In the genomic region with DNA sequence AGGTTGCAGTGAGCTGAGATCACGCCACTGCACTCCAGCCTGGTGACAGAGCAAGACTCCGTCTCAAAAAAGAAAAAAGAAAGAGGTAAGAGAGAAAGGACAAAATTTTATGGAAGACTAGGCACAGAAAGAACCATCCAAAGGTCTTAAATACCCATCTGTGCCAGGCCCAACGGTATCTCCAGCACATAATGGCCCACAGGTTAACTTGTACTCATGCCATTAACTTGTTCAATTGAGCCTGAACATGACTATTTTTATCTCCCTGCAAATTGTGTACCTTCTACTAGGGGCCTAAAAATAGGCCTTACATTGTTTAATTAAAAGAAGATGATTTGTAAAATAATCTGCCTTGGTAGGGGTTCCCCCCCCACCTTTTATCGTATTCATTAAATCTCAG, we compare ENCODE assay signal across 17 cellular contexts.
A peak's percentile ranks its signal among the peaks of the same experiment; 100 is the strongest.
DNase-seq lines count a peak whose midpoint lies in the region; ATAC-seq and TF ChIP-seq lines count a peak whose summit lies in the region.
"Had no signal": no experiment of that assay in that cellular context is flagged by ENCODE, and none has a peak within 500 bp of the region (broad histone marks: within the 10 kb centered on the region; RNA-seq: fewer than 3 reads in every experiment).

No MANE protein-coding gene starts in this region.

- H3K27ac ChIP-seq in left ventricle myocardium inferior (replicated peaks) = peak overlapping the region; percentile 9
- no peak overlapping the region for H3K27ac ChIP-seq in HEK293 (ENCODE audit: extremely low read depth, low read depth, low read length)
- H3K27ac ChIP-seq: A549, C4-2B, GM23248 had no signal

- no peak for ATAC-seq in activated CD4-positive, alpha-beta T cell treated with anti-CD3 and anti-CD28 coated beads for 36 hours
- no peak for ATAC-seq in Right ventricle myocardium inferior
- ATAC-seq in stimulated activated naive CD8-positive, alpha-beta T cell treated with anti-CD3 and anti-CD28 coated beads, Interleukin-15, amount 100 ng/mL, for 72 hours = no peak
- ATAC-seq: A549, K562 had no signal

- H3K4me1 Mint-ChIP-seq in activated CD4-positive, alpha-beta T cell treated with anti-CD3 and anti-CD28 coated beads for 36 hours = peaks cover 12% of the 10 kb centered on the region
- peaks cover 7% of the 10 kb centered on the region for H3K4me1 Mint-ChIP-seq in stimulated activated naive CD8-positive, alpha-beta T cell treated with anti-CD3 and anti-CD28 coated beads, Interleukin-15, amount 100 ng/mL, for 72 hours
- H3K4me1 Mint-ChIP-seq in Calu3 (ENCODE audit: low read depth, unreplicated experiment) = no peaks in the 10 kb centered on the region

- CTCF ChIA-PET in activated CD4-positive, alpha-beta T cell treated with anti-CD3 and anti-CD28 coated beads for 36 hours (lab: Charles Lee) = interaction anchor here (1.7 kb wide), 1 partner anchor 13 kb away, joined by 6 read pairs; no protein-coding TSS in a partner anchor
- CTCF ChIA-PET in HEK293 (lab: Yijun Ruan, JAX) (no interaction called here), Calu3 (lab: Charles Lee) (no interaction called here)

- peak overlapping the region; percentile 20 for H3K27ac Mint-ChIP-seq in activated CD4-positive, alpha-beta T cell treated with anti-CD3 and anti-CD28 coated beads for 36 hours
- peak overlapping the region; percentile 90 to 92 for H3K27ac Mint-ChIP-seq in stimulated activated naive CD8-positive, alpha-beta T cell treated with anti-CD3 and anti-CD28 coated beads, Interleukin-15, amount 100 ng/mL, for 72 hours
- H3K27ac Mint-ChIP-seq in Calu3 (ENCODE audit: unreplicated experiment) = no peak overlapping the region

- BruUV-seq in Calu3 (replicated peaks; lab: Mats Ljungman, UMichigan) = no TSS peak

- H3K4me1 ChIP-seq in left ventricle myocardium inferior = peaks cover 21% of the 10 kb centered on the region
- H3K4me1 ChIP-seq in HEK293 (ENCODE audit: control insufficient read depth, insufficient read depth, low read length) = no peaks in the 10 kb centered on the region
- H3K4me1 ChIP-seq: A549 had no signal

- no peaks in the 10 kb centered on the region for H3K9me3 Mint-ChIP-seq in activated CD4-positive, alpha-beta T cell treated with anti-CD3 and anti-CD28 coated beads for 36 hours (ENCODE audit: low read depth)
- no peaks in the 10 kb centered on the region for H3K9me3 Mint-ChIP-seq in stimulated activated naive CD8-positive, alpha-beta T cell treated with anti-CD3 and anti-CD28 coated beads, Interleukin-15, amount 100 ng/mL, for 72 hours
- no peaks in the 10 kb centered on the region for H3K9me3 Mint-ChIP-seq in Calu3 (ENCODE audit: low read depth, unreplicated experiment)

- no peaks in the 10 kb centered on the region for H3K9me3 ChIP-seq in left ventricle myocardium inferior (replicated peaks)
- no peaks in the 10 kb centered on the region for H3K9me3 ChIP-seq in HEK293 (ENCODE audit: control insufficient read depth, insufficient read depth, low read depth, low read length)
- H3K9me3 ChIP-seq: A549, Caco-2 had no signal

- intact Hi-C loops in activated CD4-positive, alpha-beta T cell treated with anti-CD3 and anti-CD28 coated beads for 36 hours (cut with DNase I, micrococcal nuclease) = no loop called here
- intact Hi-C loops in left ventricle myocardium inferior (cut with micrococcal nuclease) = no loop called here
- intact Hi-C loops in Right ventricle myocardium inferior (cut with DNase I) = no loop called here
- intact Hi-C loops in Calu3 (cut with micrococcal nuclease; ENCODE audit: unreplicated experiment) = no loop called here

- H3K27me3 ChIP-seq in left ventricle myocardium inferior (ENCODE audit: low read depth) = no peaks in the 10 kb centered on the region

- peaks cover 10% of the 10 kb centered on the region for H3K36me3 Mint-ChIP-seq in activated CD4-positive, alpha-beta T cell treated with anti-CD3 and anti-CD28 coated beads for 36 hours (ENCODE audit: low read depth)
- H3K36me3 Mint-ChIP-seq in Calu3 (ENCODE audit: insufficient read depth, unreplicated experiment) = peaks cover 5% of the 10 kb centered on the region

- no peaks in the 10 kb centered on the region for H3K27me3 Mint-ChIP-seq in activated CD4-positive, alpha-beta T cell treated with anti-CD3 and anti-CD28 coated beads for 36 hours
- H3K27me3 Mint-ChIP-seq in stimulated activated naive CD8-positive, alpha-beta T cell treated with anti-CD3 and anti-CD28 coated beads, Interleukin-15, amount 100 ng/mL, for 72 hours = no peaks in the 10 kb centered on the region
- H3K27me3 Mint-ChIP-seq in Calu3 (ENCODE audit: unreplicated experiment) = no peaks in the 10 kb centered on the region

- H3K4me3 Mint-ChIP-seq in activated CD4-positive, alpha-beta T cell treated with anti-CD3 and anti-CD28 coated beads for 36 hours = no peak overlapping the region
- H3K4me3 Mint-ChIP-seq in stimulated activated naive CD8-positive, alpha-beta T cell treated with anti-CD3 and anti-CD28 coated beads, Interleukin-15, amount 100 ng/mL, for 72 hours = peak overlapping the region; percentile 3 to 76
- H3K4me3 Mint-ChIP-seq in Calu3 (ENCODE audit: low read depth, unreplicated experiment) = no peak overlapping the region

- no peak for TF ChIP-seq CTCF in left ventricle myocardium inferior (IDR thresholded peaks at IDR 0.05; ENCODE audit: borderline replicate concordance)
- TF ChIP-seq CTCF in HEK293 (tag by site-specific recombination; IDR thresholded peaks at IDR 0.05) = no peak
- TF ChIP-seq CTCF in Calu3 (IDR thresholded peaks at IDR 0.05; ENCODE audit: unreplicated experiment) = no peak

- no peak overlapping the region for H3K4me3 ChIP-seq in left ventricle myocardium inferior
- H3K4me3 ChIP-seq in HEK293 (ENCODE audit: low read depth, low read length) = no peak overlapping the region
- H3K4me3 ChIP-seq: A549, GM23248, K562 had no signal

- POLR2A ChIA-PET in activated CD4-positive, alpha-beta T cell treated with anti-CD3 and anti-CD28 coated beads for 36 hours (lab: Charles Lee) = interaction anchor here (0.5 kb wide), 1 partner anchor 311 kb away, joined by 4 read pairs; no protein-coding TSS in a partner anchor
- POLR2A ChIA-PET in HEK293 (lab: Yijun Ruan, JAX) = no interaction called here

- no peak for DNase-seq in activated CD4-positive, alpha-beta T cell treated with anti-CD3 and anti-CD28 coated beads for 36 hours
- DNase-seq in activated CD4-positive, alpha-beta T cell treated with anti-CD3 and anti-CD28 coated beads for 4 hours = no peak
- DNase-seq in left ventricle myocardium inferior (no peak), Right ventricle myocardium inferior (ENCODE audit: missing footprints) (no peak), Calu3 (no peak)
- no peak for DNase-seq in stimulated activated naive CD8-positive, alpha-beta T cell treated with anti-CD3 and anti-CD28 coated beads, Interleukin-15, amount 100 ng/mL, for 72 hours
- DNase-seq: EL, GM23248, MV-4-11, NCI-H2029, NCI-H2171, NCI-H446 had no signal

- H3K36me3 ChIP-seq in left ventricle myocardium inferior (peaks cover 31% of the 10 kb centered on the region), HEK293 (ENCODE audit: control insufficient read depth in 2 of 2, insufficient read depth in 1 of 2, low read length in 2 of 2) (peaks cover 7 to 33% of the 10 kb centered on the region in 2 experiments; a peak in 2 of 3 replicates)

TF ChIP-seq in HEK293, 187 proteins besides CTCF, POLR2A, EP300 and RAD21:
- peak; percentile 17; the same call in 1 of the 2 replicates for TF ChIP-seq GLIS1 (tag by site-specific recombination; IDR thresholded peaks at IDR 0.05)
- TF ChIP-seq SCRT1 (tag by site-specific recombination; IDR thresholded peaks at IDR 0.05; ENCODE audit: borderline replicate concordance) = no peak

Comparison
In these comparisons a context has a peak if more than half of its experiments do, and no peak if none do; other contexts are left out.
1. H3K4me3 Mint-ChIP-seq: peak in stimulated activated naive CD8-positive, alpha-beta T cell treated with anti-CD3 and anti-CD28 coated beads, Interleukin-15, amount 100 ng/mL, for 72 hours (2 of 2); none in activated CD4-positive, alpha-beta T cell treated with anti-CD3 and anti-CD28 coated beads for 36 hours (single experiment) and Calu3 (single experiment).